In genomic region chr6:104789770-104790190, GRCh38 we compare ENCODE assay signal across 8 cellular contexts.
A peak's percentile ranks its signal among the peaks of the same experiment; 100 is the strongest.
DNase-seq lines count a peak whose midpoint lies in the region; ATAC-seq, FAIRE-seq and TF ChIP-seq lines count a peak whose summit lies in the region.

No MANE protein-coding gene starts in this region.

- TF ChIP-seq CTCF in kidney (IDR thresholded peaks at IDR 0.05; ENCODE audit: borderline replicate concordance, extremely low read depth, insufficient read depth) = peak; percentile 23

- peaks cover 32% of the 10 kb centered on the region for H3K4me1 Mint-ChIP-seq in activated CD8-positive, alpha-beta T cell treated with anti-CD3 and anti-CD28 coated beads, Interleukin-2, amount 10 ng/mL, durations not matched to agents 7 days and 5 days (ENCODE audit: low read depth)

- no peaks in the 10 kb centered on the region for H3K27me3 Mint-ChIP-seq in activated CD8-positive, alpha-beta T cell treated with anti-CD3 and anti-CD28 coated beads, Interleukin-2, amount 10 ng/mL, durations not matched to agents 7 days and 5 days (ENCODE audit: low read depth)

- H3K9me2 ChIP-seq in Karpas-422 (replicated peaks; ENCODE audit: insufficient read depth, low read length) = no peaks in the 10 kb centered on the region

- CTCF ChIA-PET in activated CD8-positive, alpha-beta T cell treated with anti-CD3 and anti-CD28 coated beads, Interleukin-2, amount 10 ng/mL, durations not matched to agents 7 days and 5 days (lab: Charles Lee) = interaction anchor here (1.0 to 3.0 kb wide), 13 partner anchors 14 to 298 kb away, joined by 3 to 28 read pairs (median 5); partner anchors contain the start of gene HACE1

- ATAC-seq in activated CD8-positive, alpha-beta T cell treated with anti-CD3 and anti-CD28 coated beads, Interleukin-2, amount 10 ng/mL, durations not matched to agents 7 days and 5 days = peak; percentile 80

- no peaks in the 10 kb centered on the region for H3K79me2 ChIP-seq in Karpas-422 (ENCODE audit: low read length)

- intact Hi-C loops in kidney (cut with DNase I) = no loop called here

- FAIRE-seq in H54 (lab: Jason Lieb, UNC) (no peak), kidney (lab: Jason Lieb, UNC) (peak; percentile 83)

- H3K9me3 ChIP-seq in Karpas-422 (ENCODE audit: low read length) (no peaks in the 10 kb centered on the region), kidney (ENCODE audit: control insufficient read depth in 1 of 2, low read length in 2 of 2) (no peaks in the 10 kb centered on the region)

- H3K4me1 ChIP-seq in Karpas-422 (ENCODE audit: low read length) = peaks cover 15% of the 10 kb centered on the region
- no peaks in the 10 kb centered on the region for H3K4me1 ChIP-seq in kidney (ENCODE audit: control insufficient read depth in 1 of 2, insufficient read depth in 1 of 2, low read depth in 1 of 2, low read length in 2 of 2)

- peak overlapping the region; percentile 61 for H3K4me3 Mint-ChIP-seq in activated CD8-positive, alpha-beta T cell treated with anti-CD3 and anti-CD28 coated beads, Interleukin-2, amount 10 ng/mL, durations not matched to agents 7 days and 5 days

- no peaks in the 10 kb centered on the region for H4K20me1 ChIP-seq in Karpas-422 (ENCODE audit: insufficient read depth, low read depth, low read length)

- no peak for TF ChIP-seq POLR2A in H54 (IDR thresholded peaks at IDR 0.05; ENCODE audit: low read depth, low read length)

- DNase-seq in stimulated activated CD4-positive, alpha-beta T cell treated with anti-CD3 and anti-CD28 coated beads, Interleukin-4, amount 100 ng/mL, for 24 hours = peak; percentile 9
- no peak for DNase-seq in stimulated activated CD4-positive, alpha-beta T cell treated with anti-CD3 and anti-CD28 coated beads, Interleukin-2, amount 100 ng/mL, for 48 hours
- DNase-seq in H54 (ENCODE audit: insufficient read length, low spot score) = peak; percentile 1
- peak; percentile 83 for DNase-seq in Karpas-422
- DNase-seq in activated CD8-positive, alpha-beta T cell treated with anti-CD3 and anti-CD28 coated beads, Interleukin-2, amount 10 ng/mL, durations not matched to agents 7 days and 5 days = no peak
- DNase-seq in kidney = no peak
- no peak for DNase-seq in NCI-H524 treated with DMSO at 0.1 percent for 48 hours (lab: John Stamatoyannopoulos, UW)
- no peak for DNase-seq in epidermal melanocyte (ENCODE audit: insufficient read length, low spot score)

- H3K27me3 ChIP-seq in Karpas-422 (ENCODE audit: low read length) = no peaks in the 10 kb centered on the region

- H3K27ac ChIP-seq in Karpas-422 (ENCODE audit: low read length) (no peak overlapping the region), kidney (ENCODE audit: low read depth in 2 of 2, low read length in 2 of 2) (no peak overlapping the region)

- POLR2A ChIA-PET in activated CD8-positive, alpha-beta T cell treated with anti-CD3 and anti-CD28 coated beads, Interleukin-2, amount 10 ng/mL, durations not matched to agents 7 days and 5 days (lab: Charles Lee) = no interaction called here

- H3K9ac ChIP-seq in Karpas-422 (ENCODE audit: low read length) (peak overlapping the region; percentile 54), kidney (ENCODE audit: low read length in 2 of 2) (no peak overlapping the region)

- H3K4me3 ChIP-seq in Karpas-422 (ENCODE audit: low read length) (peak overlapping the region; percentile 35), kidney (ENCODE audit: low read length in 2 of 2) (no peak overlapping the region)

- H3K36me3 ChIP-seq in Karpas-422 (ENCODE audit: insufficient read depth, low read length) = no peaks in the 10 kb centered on the region; the same call in 1 of the 2 replicates
- H3K36me3 ChIP-seq in kidney (ENCODE audit: control insufficient read depth in 1 of 2, insufficient read depth in 2 of 2, low read length in 2 of 2) = no peaks in the 10 kb centered on the region

- peak overlapping the region; percentile 69 for H3K4me2 ChIP-seq in Karpas-422 (ENCODE audit: low read depth, low read length, poor library complexity, severe bottlenecking)

- H3K27ac Mint-ChIP-seq in activated CD8-positive, alpha-beta T cell treated with anti-CD3 and anti-CD28 coated beads, Interleukin-2, amount 10 ng/mL, durations not matched to agents 7 days and 5 days = peak overlapping the region; percentile 91

- H2AFZ ChIP-seq in Karpas-422 (ENCODE audit: low read length) = peak overlapping the region; percentile 58

- H3K9me3 Mint-ChIP-seq in activated CD8-positive, alpha-beta T cell treated with anti-CD3 and anti-CD28 coated beads, Interleukin-2, amount 10 ng/mL, durations not matched to agents 7 days and 5 days (ENCODE audit: insufficient read depth) = no peaks in the 10 kb centered on the region

- H3K36me3 Mint-ChIP-seq in activated CD8-positive, alpha-beta T cell treated with anti-CD3 and anti-CD28 coated beads, Interleukin-2, amount 10 ng/mL, durations not matched to agents 7 days and 5 days (ENCODE audit: low read depth) = peaks cover 22% of the 10 kb centered on the region

Comparison
In these comparisons a context has a peak if more than half of its experiments do, and no peak if none do; other contexts are left out.
1. DNase-seq: peak in stimulated activated CD4-positive, alpha-beta T cell treated with anti-CD3 and anti-CD28 coated beads, Interleukin-4, amount 100 ng/mL, for 24 hours (single experiment), H54 (single experiment) and Karpas-422 (single experiment); none in stimulated activated CD4-positive, alpha-beta T cell treated with anti-CD3 and anti-CD28 coated beads, Interleukin-2, amount 100 ng/mL, for 48 hours (0 of 2), activated CD8-positive, alpha-beta T cell treated with anti-CD3 and anti-CD28 coated beads, Interleukin-2, amount 10 ng/mL, durations not matched to agents 7 days and 5 days (single experiment), kidney (single experiment), NCI-H524 treated with DMSO at 0.1 percent for 48 hours (single experiment) and epidermal melanocyte (single experiment).